Comparison of ENCODE assay signal across 9 cellular contexts in genomic region chr22:48532986-48533385, GRCh38.
"Had no signal": no experiment of that assay in that cellular context is flagged by ENCODE, and none has a peak within 500 bp of the region (broad histone marks: within the 10 kb centered on the region; RNA-seq: fewer than 3 reads in every experiment).

No MANE protein-coding gene starts in this region.

- H3K27me3 Mint-ChIP-seq: IgD-negative memory B cell had no signal

- DNase-seq: GM23248, GOT3, H7, HFFc6, Karpas-422, KBM-7 had no signal

- H3K27ac ChIP-seq: GM23248, KMS-11 had no signal

- H3K9ac ChIP-seq: GM23248, KMS-11 had no signal

- H2AFZ ChIP-seq: GM23248 had no signal

- H3K4me1 ChIP-seq: HAP-1 had no signal

- H3K9me3 ChIP-seq: HAP-1 had no signal

- H3K36me3 Mint-ChIP-seq: IgD-negative memory B cell had no signal

- H3K4me3 Mint-ChIP-seq: HFFc6, IgD-negative memory B cell had no signal

- H3K4me1 Mint-ChIP-seq: IgD-negative memory B cell had no signal

- H3K36me3 ChIP-seq: HAP-1 had no signal

- H3K27ac Mint-ChIP-seq: HFFc6 had no signal

- H3K4me3 ChIP-seq: GM23248, HAP-1 had no signal

- H3K4me2 ChIP-seq: KMS-11 had no signal

- H3K9me3 Mint-ChIP-seq: IgD-negative memory B cell had no signal
